Comparison of ENCODE assay signal across 1 cellular context in genomic region chr16:2520097-2520783, GRCh38.
A peak's percentile ranks its signal among the peaks of the same experiment; 100 is the strongest.
TF ChIP-seq lines count a peak whose summit lies in the region.

TSS of gene AMDHD2 (plus strand) at chr16:2520371. CDS start at chr16:2520459, 88 bp downstream.

TF ChIP-seq in K562, 482 proteins besides CTCF, POLR2A, EP300 and RAD21 (continued from another document and continues in another):
- TF ChIP-seq, protein P1, sequence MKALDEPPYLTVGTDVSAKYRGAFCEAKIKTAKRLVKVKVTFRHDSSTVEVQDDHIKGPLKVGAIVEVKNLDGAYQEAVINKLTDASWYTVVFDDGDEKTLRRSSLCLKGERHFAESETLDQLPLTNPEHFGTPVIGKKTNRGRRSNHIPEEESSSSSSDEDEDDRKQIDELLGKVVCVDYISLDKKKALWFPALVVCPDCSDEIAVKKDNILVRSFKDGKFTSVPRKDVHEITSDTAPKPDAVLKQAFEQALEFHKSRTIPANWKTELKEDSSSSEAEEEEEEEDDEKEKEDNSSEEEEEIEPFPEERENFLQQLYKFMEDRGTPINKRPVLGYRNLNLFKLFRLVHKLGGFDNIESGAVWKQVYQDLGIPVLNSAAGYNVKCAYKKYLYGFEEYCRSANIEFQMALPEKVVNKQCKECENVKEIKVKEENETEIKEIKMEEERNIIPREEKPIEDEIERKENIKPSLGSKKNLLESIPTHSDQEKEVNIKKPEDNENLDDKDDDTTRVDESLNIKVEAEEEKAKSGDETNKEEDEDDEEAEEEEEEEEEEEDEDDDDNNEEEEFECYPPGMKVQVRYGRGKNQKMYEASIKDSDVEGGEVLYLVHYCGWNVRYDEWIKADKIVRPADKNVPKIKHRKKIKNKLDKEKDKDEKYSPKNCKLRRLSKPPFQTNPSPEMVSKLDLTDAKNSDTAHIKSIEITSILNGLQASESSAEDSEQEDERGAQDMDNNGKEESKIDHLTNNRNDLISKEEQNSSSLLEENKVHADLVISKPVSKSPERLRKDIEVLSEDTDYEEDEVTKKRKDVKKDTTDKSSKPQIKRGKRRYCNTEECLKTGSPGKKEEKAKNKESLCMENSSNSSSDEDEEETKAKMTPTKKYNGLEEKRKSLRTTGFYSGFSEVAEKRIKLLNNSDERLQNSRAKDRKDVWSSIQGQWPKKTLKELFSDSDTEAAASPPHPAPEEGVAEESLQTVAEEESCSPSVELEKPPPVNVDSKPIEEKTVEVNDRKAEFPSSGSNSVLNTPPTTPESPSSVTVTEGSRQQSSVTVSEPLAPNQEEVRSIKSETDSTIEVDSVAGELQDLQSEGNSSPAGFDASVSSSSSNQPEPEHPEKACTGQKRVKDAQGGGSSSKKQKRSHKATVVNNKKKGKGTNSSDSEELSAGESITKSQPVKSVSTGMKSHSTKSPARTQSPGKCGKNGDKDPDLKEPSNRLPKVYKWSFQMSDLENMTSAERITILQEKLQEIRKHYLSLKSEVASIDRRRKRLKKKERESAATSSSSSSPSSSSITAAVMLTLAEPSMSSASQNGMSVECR (CRISPR knock-in tag; IDR thresholded peaks at IDR 0.05) = peak; percentile 71; the same call in 1 of the 2 replicates
- no peak for TF ChIP-seq HNRNPH1 (optimal IDR thresholded peaks at IDR 0.05; ENCODE audit: low read depth, low read length)
- no peak for TF ChIP-seq MCM3 (IDR thresholded peaks at IDR 0.05)
- no peak for TF ChIP-seq ZNF347 (CRISPR knock-in tag; IDR thresholded peaks at IDR 0.05; ENCODE audit: low read depth)
- peak in 1 of 2 experiments; percentile 76; a peak in 2 of 4 replicates for TF ChIP-seq NONO (IDR thresholded peaks at IDR 0.05; ENCODE audit: low read depth in 2 of 2, low read length in 1 of 2)
- TF ChIP-seq CEBPG (CRISPR knock-in tag; IDR thresholded peaks at IDR 0.05) = no peak
- no peak for TF ChIP-seq CEBPG (tag; conservative IDR thresholded peaks at IDR 0.05 in 1 of 2, IDR thresholded peaks at IDR 0.05 in 1 of 2)
- no peak for TF ChIP-seq PRPF4 (IDR thresholded peaks at IDR 0.05; ENCODE audit: insufficient read depth, low read depth, low read length, poor library complexity, severe bottlenecking)
- no peak for TF ChIP-seq NCOA2 (IDR thresholded peaks at IDR 0.05; ENCODE audit: partially characterized antibody in 2 of 2)
- TF ChIP-seq ZFP91 (CRISPR knock-in tag; IDR thresholded peaks at IDR 0.05) = no peak
- no peak for TF ChIP-seq ZNF239 (CRISPR knock-in tag; IDR thresholded peaks at IDR 0.05)
- TF ChIP-seq, protein P2, sequence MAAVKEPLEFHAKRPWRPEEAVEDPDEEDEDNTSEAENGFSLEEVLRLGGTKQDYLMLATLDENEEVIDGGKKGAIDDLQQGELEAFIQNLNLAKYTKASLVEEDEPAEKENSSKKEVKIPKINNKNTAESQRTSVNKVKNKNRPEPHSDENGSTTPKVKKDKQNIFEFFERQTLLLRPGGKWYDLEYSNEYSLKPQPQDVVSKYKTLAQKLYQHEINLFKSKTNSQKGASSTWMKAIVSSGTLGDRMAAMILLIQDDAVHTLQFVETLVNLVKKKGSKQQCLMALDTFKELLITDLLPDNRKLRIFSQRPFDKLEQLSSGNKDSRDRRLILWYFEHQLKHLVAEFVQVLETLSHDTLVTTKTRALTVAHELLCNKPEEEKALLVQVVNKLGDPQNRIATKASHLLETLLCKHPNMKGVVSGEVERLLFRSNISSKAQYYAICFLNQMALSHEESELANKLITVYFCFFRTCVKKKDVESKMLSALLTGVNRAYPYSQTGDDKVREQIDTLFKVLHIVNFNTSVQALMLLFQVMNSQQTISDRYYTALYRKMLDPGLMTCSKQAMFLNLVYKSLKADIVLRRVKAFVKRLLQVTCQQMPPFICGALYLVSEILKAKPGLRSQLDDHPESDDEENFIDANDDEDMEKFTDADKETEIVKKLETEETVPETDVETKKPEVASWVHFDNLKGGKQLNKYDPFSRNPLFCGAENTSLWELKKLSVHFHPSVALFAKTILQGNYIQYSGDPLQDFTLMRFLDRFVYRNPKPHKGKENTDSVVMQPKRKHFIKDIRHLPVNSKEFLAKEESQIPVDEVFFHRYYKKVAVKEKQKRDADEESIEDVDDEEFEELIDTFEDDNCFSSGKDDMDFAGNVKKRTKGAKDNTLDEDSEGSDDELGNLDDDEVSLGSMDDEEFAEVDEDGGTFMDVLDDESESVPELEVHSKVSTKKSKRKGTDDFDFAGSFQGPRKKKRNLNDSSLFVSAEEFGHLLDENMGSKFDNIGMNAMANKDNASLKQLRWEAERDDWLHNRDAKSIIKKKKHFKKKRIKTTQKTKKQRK (IDR thresholded peaks at IDR 0.05; ENCODE audit: borderline replicate concordance, low read depth, low read length) = no peak
- TF ChIP-seq XRCC4 (IDR thresholded peaks at IDR 0.05; ENCODE audit: extremely low read depth, insufficient read depth, insufficient read length) = no peak
- TF ChIP-seq ZNF436 (CRISPR knock-in tag; IDR thresholded peaks at IDR 0.05) = no peak
- no peak for TF ChIP-seq PPARD (CRISPR knock-in tag; IDR thresholded peaks at IDR 0.05)
- TF ChIP-seq ETS2 (tag; IDR thresholded peaks at IDR 0.05; ENCODE audit: borderline replicate concordance, poor library complexity, severe bottlenecking) = no peak
- no peak for TF ChIP-seq RBM25 (IDR thresholded peaks at IDR 0.05; ENCODE audit: low read depth, low read length, severe bottlenecking)
- TF ChIP-seq L3MBTL2 (IDR thresholded peaks at IDR 0.05) = 0 out of 2 replicates have a peak, but pooled peaks have one; percentile 9
- TF ChIP-seq AFF4 (CRISPR knock-in tag; IDR thresholded peaks at IDR 0.05) = no peak
- TF ChIP-seq, protein P3, sequence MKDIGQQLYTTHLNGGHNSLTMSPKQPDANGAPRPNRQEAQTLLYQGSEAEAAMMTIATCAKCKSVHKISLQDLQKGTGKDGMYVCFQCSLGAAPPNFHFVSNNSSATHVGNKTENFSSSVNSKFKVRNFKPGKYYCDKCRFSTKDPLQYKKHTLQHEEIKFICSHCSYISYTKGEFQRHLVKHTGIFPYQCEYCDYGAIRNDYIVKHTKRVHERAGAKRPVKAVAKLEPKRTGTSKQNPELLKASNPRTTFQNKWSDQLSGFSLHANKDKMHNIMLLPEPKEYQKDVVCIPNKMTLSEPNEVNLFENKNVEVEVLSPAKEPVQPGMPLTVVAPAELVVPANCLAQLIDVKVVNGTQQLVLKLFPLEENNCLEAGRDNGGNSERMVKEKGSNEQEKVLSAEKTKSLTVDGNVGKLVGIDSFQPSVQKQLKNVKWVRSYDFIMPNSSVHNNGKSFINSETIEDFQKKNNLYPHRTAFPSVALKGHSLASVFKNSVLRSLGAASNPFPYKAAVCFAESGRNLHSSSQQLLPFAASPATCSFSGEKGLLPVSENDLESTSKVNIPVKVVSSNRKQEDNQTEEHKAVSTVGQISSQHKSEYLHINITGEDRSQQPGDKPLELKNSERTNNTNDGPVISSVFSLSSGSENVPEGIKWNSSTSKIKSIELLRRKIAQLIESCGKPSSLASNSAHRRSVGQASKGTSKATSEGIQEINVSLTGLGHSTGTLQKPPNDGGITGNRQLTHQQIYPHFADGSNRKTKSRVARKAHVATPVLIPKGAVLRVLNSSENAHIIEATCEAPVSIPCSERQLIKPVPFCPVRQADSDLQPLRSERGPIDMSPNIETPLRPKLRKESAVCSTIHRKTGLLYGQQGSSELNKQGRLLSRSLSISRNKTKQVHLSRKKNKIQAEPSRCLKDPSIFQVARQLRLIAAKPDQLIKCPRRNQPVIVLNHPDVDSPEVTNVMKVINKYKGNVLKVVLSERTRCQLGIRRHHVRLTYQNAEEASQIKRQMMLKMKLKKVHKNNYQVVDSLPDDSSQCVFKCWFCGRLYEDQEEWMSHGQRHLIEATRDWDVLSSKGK (CRISPR knock-in tag; IDR thresholded peaks at IDR 0.05) = no peak
- TF ChIP-seq GTF2F1 (IDR thresholded peaks at IDR 0.05; ENCODE audit: low read depth, low read length) = no peak
- no peak for TF ChIP-seq ARNT (IDR thresholded peaks at IDR 0.05)
- TF ChIP-seq JUNB (CRISPR knock-in tag; conservative IDR thresholded peaks at IDR 0.05) = no peak
- peak; percentile 92 for TF ChIP-seq MYNN (IDR thresholded peaks at IDR 0.05)
- no peak for TF ChIP-seq MYNN (CRISPR knock-in tag; IDR thresholded peaks at IDR 0.05)
- no peak for TF ChIP-seq KDM1A (IDR thresholded peaks at IDR 0.05)
- no peak for TF ChIP-seq KLF10 (CRISPR knock-in tag; IDR thresholded peaks at IDR 0.05)
- no peak for TF ChIP-seq TAL1 (IDR thresholded peaks at IDR 0.05)
- TF ChIP-seq NFYB (IDR thresholded peaks at IDR 0.05; ENCODE audit: extremely low read depth, insufficient read length) = no peak
- TF ChIP-seq SLC30A9 (CRISPR knock-in tag; IDR thresholded peaks at IDR 0.05) = no peak
- TF ChIP-seq MAFG (tag; conservative IDR thresholded peaks at IDR 0.05) = no peak
- peak; percentile 23; the same call in 1 of the 2 replicates for TF ChIP-seq STAT5A (IDR thresholded peaks at IDR 0.05; ENCODE audit: borderline replicate concordance, low read length)
- TF ChIP-seq FOXJ3 (CRISPR knock-in tag; IDR thresholded peaks at IDR 0.05) = no peak
- TF ChIP-seq MEF2A (IDR thresholded peaks at IDR 0.05; ENCODE audit: control insufficient read depth, low read depth, low read length) = 0 out of 2 replicates have a peak, but pooled peaks have one; percentile 19
- TF ChIP-seq, protein P4, sequence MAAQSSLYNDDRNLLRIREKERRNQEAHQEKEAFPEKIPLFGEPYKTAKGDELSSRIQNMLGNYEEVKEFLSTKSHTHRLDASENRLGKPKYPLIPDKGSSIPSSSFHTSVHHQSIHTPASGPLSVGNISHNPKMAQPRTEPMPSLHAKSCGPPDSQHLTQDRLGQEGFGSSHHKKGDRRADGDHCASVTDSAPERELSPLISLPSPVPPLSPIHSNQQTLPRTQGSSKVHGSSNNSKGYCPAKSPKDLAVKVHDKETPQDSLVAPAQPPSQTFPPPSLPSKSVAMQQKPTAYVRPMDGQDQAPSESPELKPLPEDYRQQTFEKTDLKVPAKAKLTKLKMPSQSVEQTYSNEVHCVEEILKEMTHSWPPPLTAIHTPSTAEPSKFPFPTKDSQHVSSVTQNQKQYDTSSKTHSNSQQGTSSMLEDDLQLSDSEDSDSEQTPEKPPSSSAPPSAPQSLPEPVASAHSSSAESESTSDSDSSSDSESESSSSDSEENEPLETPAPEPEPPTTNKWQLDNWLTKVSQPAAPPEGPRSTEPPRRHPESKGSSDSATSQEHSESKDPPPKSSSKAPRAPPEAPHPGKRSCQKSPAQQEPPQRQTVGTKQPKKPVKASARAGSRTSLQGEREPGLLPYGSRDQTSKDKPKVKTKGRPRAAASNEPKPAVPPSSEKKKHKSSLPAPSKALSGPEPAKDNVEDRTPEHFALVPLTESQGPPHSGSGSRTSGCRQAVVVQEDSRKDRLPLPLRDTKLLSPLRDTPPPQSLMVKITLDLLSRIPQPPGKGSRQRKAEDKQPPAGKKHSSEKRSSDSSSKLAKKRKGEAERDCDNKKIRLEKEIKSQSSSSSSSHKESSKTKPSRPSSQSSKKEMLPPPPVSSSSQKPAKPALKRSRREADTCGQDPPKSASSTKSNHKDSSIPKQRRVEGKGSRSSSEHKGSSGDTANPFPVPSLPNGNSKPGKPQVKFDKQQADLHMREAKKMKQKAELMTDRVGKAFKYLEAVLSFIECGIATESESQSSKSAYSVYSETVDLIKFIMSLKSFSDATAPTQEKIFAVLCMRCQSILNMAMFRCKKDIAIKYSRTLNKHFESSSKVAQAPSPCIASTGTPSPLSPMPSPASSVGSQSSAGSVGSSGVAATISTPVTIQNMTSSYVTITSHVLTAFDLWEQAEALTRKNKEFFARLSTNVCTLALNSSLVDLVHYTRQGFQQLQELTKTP (IDR thresholded peaks at IDR 0.05; ENCODE audit: low read depth in 1 of 2, partially characterized antibody in 2 of 2) = no peak
- no peak for TF ChIP-seq ATF2 (CRISPR knock-in tag; IDR thresholded peaks at IDR 0.05)
- TF ChIP-seq ZFP1 (CRISPR knock-in tag; IDR thresholded peaks at IDR 0.05) = no peak
